Comparison of ENCODE assay signal across 7 cellular contexts in genomic region chr1:54934081-54934480, GRCh38. TPM values are rescaled to one million over a fixed set of nuclear protein-coding genes. Genes with fewer than 3 reads are reported as not detected.
"Had no signal": no experiment of that assay in that cellular context is flagged by ENCODE, and none has a peak within 500 bp of the region (broad histone marks: within the 10 kb centered on the region; RNA-seq: fewer than 3 reads in every experiment).

No MANE protein-coding gene starts in this region.

RNA-seq across cellular contexts. Expression of gene TMEM61, which starts 46.3 kb away (rescaled TPM):
- total RNA-seq: left ventricle myocardium inferior; mononuclear cell; naive thymus-derived CD8-positive, alpha-beta T cell; neural crest cell; skeletal muscle tissue; subcutaneous adipose tissue; urinary bladder had no signal
- polyA plus RNA-seq: naive thymus-derived CD8-positive, alpha-beta T cell had no signal
